9 cellular contexts compared by ENCODE assay signal in genomic region chr20:10669843-10670446, GRCh38. TPM values are rescaled to one million over a fixed set of nuclear protein-coding genes. Genes with fewer than 3 reads are reported as not detected.
DNase-seq lines count a peak whose midpoint lies in the region; ATAC-seq, FAIRE-seq and TF ChIP-seq lines count a peak whose summit lies in the region.
"Had no signal": no experiment of that assay in that cellular context is flagged by ENCODE, and none has a peak within 500 bp of the region (broad histone marks: within the 10 kb centered on the region; RNA-seq: fewer than 3 reads in every experiment).

No MANE protein-coding gene starts in this region.

- H3K27me3 ChIP-seq in HUES48 (ENCODE audit: control insufficient read depth, insufficient read depth, low read length) (peaks cover 12% of the 10 kb centered on the region; the same call in 1 of the 2 replicates), spleen (replicated peaks in 1 of 7) (peaks cover 0 to 70% (median 19%) of the 10 kb centered on the region in 7 donors)

- H3K9me3 ChIP-seq in HUES48 (ENCODE audit: control insufficient read depth, insufficient read depth, low read length) (no peaks in the 10 kb centered on the region), kidney (ENCODE audit: control insufficient read depth in 1 of 2, low read length in 2 of 2) (no peaks in the 10 kb centered on the region), spleen (no peaks in the 10 kb centered on the region)

- WGBS in spleen, 5 donors = 45 to 70% (median 62%) methylated on average over 6 of the region's 6 CpGs

- no peak for TF ChIP-seq POLR2A in spleen (IDR thresholded peaks at IDR 0.05)

- in situ Hi-C loops in astrocyte of the spinal cord (cut with HindIII; ENCODE audit: low sequenced_read_pairs) = no loop called here

- peaks cover 60% of the 10 kb centered on the region for H3K4me1 ChIP-seq in HUES48 (ENCODE audit: control insufficient read depth, insufficient read depth, low read length)
- H3K4me1 ChIP-seq in kidney (ENCODE audit: control insufficient read depth in 1 of 2, insufficient read depth in 1 of 2, low read depth in 1 of 2, low read length in 2 of 2) = peaks cover 12 to 35% of the 10 kb centered on the region in 2 donors
- H3K4me1 ChIP-seq in spleen = peaks cover 14 to 100% (median 82%) of the 10 kb centered on the region in 6 donors

- intact Hi-C loops in kidney (cut with DNase I) = no loop called here
- intact Hi-C loops in spleen (cut with DNase I; ENCODE audit: low total_unique reads) = loop anchor here (10.0 kb wide), 2 partner anchors 545 to 605 kb away; no protein-coding TSS in a partner anchor

- no peak for DNase-seq in astrocyte of the spinal cord (ENCODE audit: low read depth, low spot score)
- DNase-seq in kidney = no peak
- DNase-seq in spleen = no peak
- DNase-seq in cerebellar cortex (ENCODE audit: low spot score) = no peak
- DNase-seq in NCI-H69 (lab: John Stamatoyannopoulos, UW) = no peak
- DNase-seq in effector CD8-positive, alpha-beta T cell (lab: John Stamatoyannopoulos, UW) = no peak

- no peak for FAIRE-seq in kidney (lab: Jason Lieb, UNC)
- FAIRE-seq: endometrium had no signal

- H3K36me3 ChIP-seq in HUES48 (ENCODE audit: control insufficient read depth, insufficient read depth, low read length) = peaks cover 5% of the 10 kb centered on the region; the same call in 1 of the 2 replicates
- peaks cover 4 to 13% of the 10 kb centered on the region in 2 donors for H3K36me3 ChIP-seq in kidney (ENCODE audit: control insufficient read depth in 1 of 2, insufficient read depth in 2 of 2, low read length in 2 of 2)
- H3K36me3 ChIP-seq in spleen = peaks cover 0 to 34% (median 0%) of the 10 kb centered on the region in 6 donors

- ATAC-seq in GM19463 (IDR thresholded peaks at IDR 0.05; ENCODE audit: unreplicated experiment) = no peak

- H3K9ac ChIP-seq in HUES48 (ENCODE audit: low read depth, low read length) (no peak overlapping the region), kidney (ENCODE audit: low read length in 2 of 2) (peak overlapping the region in 1 of 2 donors; percentile 92)

- H3K4me3 ChIP-seq in HUES48 (ENCODE audit: low read depth, low read length) (0 out of 2 replicates have a peak overlapping the region, but pooled peaks have one; percentile 78), astrocyte of the spinal cord (ENCODE audit: low read depth, low read length) (peak overlapping the region; percentile 83), kidney (ENCODE audit: low read length in 2 of 2) (peak overlapping the region; percentile 39 to 95), spleen (peak overlapping the region in 6 of 8 donors; percentile 67 to 86 (median 78))

- TF ChIP-seq CTCF in astrocyte of the spinal cord (IDR thresholded peaks at IDR 0.05; ENCODE audit: low read depth, low read length) (no peak), kidney (IDR thresholded peaks at IDR 0.05; ENCODE audit: borderline replicate concordance, extremely low read depth, insufficient read depth) (no peak), spleen (IDR thresholded peaks at IDR 0.05 in 8 of 11, conservative IDR thresholded peaks at IDR 0.05 in 3 of 11) (no peak)

- H3K27ac ChIP-seq in HUES48 (ENCODE audit: low read depth, low read length) (no peak overlapping the region), kidney (ENCODE audit: low read depth in 2 of 2, low read length in 2 of 2) (peak overlapping the region; percentile 97 to 98), spleen (peak overlapping the region in 6 of 8 donors; percentile 31 to 98 (median 97))

RNA-seq across cellular contexts. Expression of gene JAG1, which starts 3.9 kb away (rescaled TPM):
- total RNA-seq in kidney = 132 TPM
- 18.0 TPM for polyA plus RNA-seq in kidney (ENCODE audit: insufficient read depth, low read depth, low replicate concordance)
- 10 to 100 TPM; 39.5 to 85.3 (median 67.8) TPM for total RNA-seq in spleen
- 10 to 100 TPM in 1 of 3 donors, 1 to 10 TPM in 2; 5.6 to 13.1 (median 7.7) TPM for polyA plus RNA-seq in spleen
